8 cellular contexts compared by ENCODE assay signal in genomic region chr15:90201150-90201943, GRCh38. TPM values are rescaled to one million over a fixed set of nuclear protein-coding genes. Genes with fewer than 3 reads are reported as not detected.
DNase-seq lines count a peak whose midpoint lies in the region; TF ChIP-seq lines count a peak whose summit lies in the region.

Gene SEMA4B, plus strand, starts transcription at chr15:90201330. Its CDS starts 249 bp downstream, at chr15:90201579.

- TF ChIP-seq CTCF in GM06990 (IDR thresholded peaks at IDR 0.05; ENCODE audit: insufficient read depth, low read length, poor library complexity, severe bottlenecking) (no peak), LNCaP clone FGC (IDR thresholded peaks at IDR 0.05; ENCODE audit: control insufficient read depth, extremely low read depth, insufficient read depth) (0 out of 2 replicates have a peak, but pooled peaks have one; percentile 1)

- H3K36me3 ChIP-seq in GM06990 (ENCODE audit: control insufficient read depth, insufficient read depth, low read length) (peaks cover 6% of the 10 kb centered on the region), GM23248 (ENCODE audit: low read depth) (no peaks in the 10 kb centered on the region)

- WGBS in GM23248 (ENCODE audit: low coverage in 1 of 2, low lambda C conversion rate in 2 of 2, missing lambda C conversion rate in 2 of 2), 2 experiments, result 0 to 1% methylated on average over 20 to 61 of the region's 86 CpGs

- H3K27ac ChIP-seq in GM23248, result no peak within 1 kb of the TSS

- H3K9me2 ChIP-seq in GM23248 (ENCODE audit: insufficient read depth), result no peaks in the 10 kb centered on the region

- peak within 1 kb of the TSS; percentile 79 for H2AFZ ChIP-seq in GM23248

- H3K27me3 ChIP-seq in GM06990 (replicated peaks; ENCODE audit: control insufficient read depth, insufficient read depth, low read length) (no peaks in the 10 kb centered on the region), GM23248 (replicated peaks; ENCODE audit: insufficient read depth) (no peaks in the 10 kb centered on the region)

- H3K4me3 ChIP-seq in GM06990 (replicated peaks; ENCODE audit: low read depth, low read length), result peak within 1 kb of the TSS; percentile 80
- H3K4me3 ChIP-seq in GM23248, result peak within 1 kb of the TSS; percentile 80
- H3K4me3 ChIP-seq in LNCaP clone FGC (ENCODE audit: low read depth, low read length), result peak within 1 kb of the TSS; percentile 60

- peaks cover 13% of the 10 kb centered on the region; the same call in 1 of the 2 replicates for H3F3A ChIP-seq in GM23248 (ENCODE audit: insufficient read depth)

- no peaks in the 10 kb centered on the region for H3K9me3 ChIP-seq in GM23248 (ENCODE audit: low read depth)

- H3K79me2 ChIP-seq in GM23248 (ENCODE audit: insufficient read depth), result no peaks in the 10 kb centered on the region

- peak within 1 kb of the TSS; percentile 71 for H3K9ac ChIP-seq in GM23248

- peak within 1 kb of the TSS; percentile 81 for H3K4me2 ChIP-seq in GM23248 (ENCODE audit: unreplicated experiment)

- DNase-seq in GM06990 (ENCODE audit: extremely low read depth, insufficient read length) (peak; percentile 78), GM23248 (peak; percentile 77), LNCaP clone FGC (ENCODE audit: low read depth) (no peak), T-helper 2 cell (peak; percentile 54 to 84 (median 66)), anterior cingulate cortex (lab: John Stamatoyannopoulos, UW) (peak in 54 of 58 donors; percentile 22 to 80 (median 60)), hepatic stellate cell (ENCODE audit: low spot score) (peak; percentile 82), renal cortical epithelial cell (ENCODE audit: low read depth) (peak; percentile 44), cerebellar nuclear complex (lab: John Stamatoyannopoulos, UW) (no peak)

- H4K20me1 ChIP-seq in GM23248 (ENCODE audit: insufficient read depth), result no peaks in the 10 kb centered on the region

- H3K4me1 ChIP-seq in GM23248 (ENCODE audit: insufficient read depth), result peaks cover 7% of the 10 kb centered on the region; the same call in 1 of the 2 replicates

- in situ Hi-C loops in GM23248 (cut with MboI), result no loop called here

RNA-seq across cellular contexts. Expression of gene SEMA4B, which starts in this region (rescaled TPM):
- 3.2 and 3.6 TPM in 2 replicates for total RNA-seq in GM23248 (2014; rRNA removed; shearing (Covaris generic))
- polyA plus RNA-seq in GM23248 (2016; fragmentation: Nextera tagmentation; extraction: Ambion mirVana), result 4.5 and 4.7 TPM in 2 replicates
- total RNA-seq in renal cortical epithelial cell, result 26.6 and 154 TPM in 2 replicates

Comparison
In these comparisons a context has a peak if more than half of its experiments do, and no peak if none do; other contexts are left out.
1. DNase-seq: peak in GM06990 (single experiment), GM23248 (single experiment), T-helper 2 cell (5 of 5), anterior cingulate cortex (54 of 58), hepatic stellate cell (single experiment) and renal cortical epithelial cell (single experiment); none in LNCaP clone FGC (single experiment) and cerebellar nuclear complex (0 of 2).
2. Peak in every context shown above with its lines, with median percentiles within 50 percentile points of each other: H3K4me3 ChIP-seq.